14 cellular contexts compared by ENCODE assay signal in genomic region chr12:12819221-12819620, GRCh38. TPM values are rescaled to one million over a fixed set of nuclear protein-coding genes. Genes with fewer than 3 reads are reported as not detected.
DNase-seq lines count a peak whose midpoint lies in the region; ATAC-seq, FAIRE-seq and TF ChIP-seq lines count a peak whose summit lies in the region.
"Had no signal": no experiment of that assay in that cellular context is flagged by ENCODE, and none has a peak within 500 bp of the region (broad histone marks: within the 10 kb centered on the region; RNA-seq: fewer than 3 reads in every experiment).

No MANE protein-coding gene starts in this region.

- H3K27ac ChIP-seq in fibroblast of lung (ENCODE audit: insufficient read depth, low read length) (peak overlapping the region; percentile 80), smooth muscle cell (ENCODE audit: low read depth) (peak overlapping the region; percentile 84)
- H3K27ac ChIP-seq: BLaER1 treated with 17β-estradiol and CSF1 and Interleukin-3, amounts not matched to agents 10 nM and 100 nM; ovary had no signal

- no peak for FAIRE-seq in HTR-8/SVneo (lab: Jason Lieb, UNC)

- no peaks in the 10 kb centered on the region for H4K20me1 ChIP-seq in fibroblast of lung (ENCODE audit: control insufficient read depth, extremely low read depth, insufficient read depth, low read length)
- peaks cover 22% of the 10 kb centered on the region for H4K20me1 ChIP-seq in smooth muscle cell (ENCODE audit: low read depth)

- no peaks in the 10 kb centered on the region for H3K27me3 ChIP-seq in fibroblast of lung (ENCODE audit: control insufficient read depth, insufficient read depth, low read length)
- no peaks in the 10 kb centered on the region for H3K27me3 ChIP-seq in smooth muscle cell (ENCODE audit: low read depth)
- H3K27me3 ChIP-seq: BLaER1 treated with 17β-estradiol and CSF1 and Interleukin-3, amounts not matched to agents 10 nM and 100 nM; ovary had no signal

- ATAC-seq in SK-N-SH treated with all-trans-retinoic acid at 6 μM for 48 hours (peak; percentile 37), HG02678 (IDR thresholded peaks at IDR 0.05; ENCODE audit: unreplicated experiment) (no peak), HG02981 (IDR thresholded peaks at IDR 0.05; ENCODE audit: unreplicated experiment) (no peak)

- H3K4me1 ChIP-seq in fibroblast of lung (ENCODE audit: control insufficient read depth, extremely low read depth, insufficient read depth, low read length) (peaks cover 21% of the 10 kb centered on the region), smooth muscle cell (ENCODE audit: low read depth) (peaks cover 7% of the 10 kb centered on the region)

- H2AFZ ChIP-seq in fibroblast of lung (ENCODE audit: low read length) (no peak overlapping the region), smooth muscle cell (ENCODE audit: low read depth) (no peak overlapping the region)

- whole genome bisulfite sequencing in smooth muscle cell (ENCODE audit: low lambda C conversion rate): 98% methylated on average over 2 of the region's 2 CpGs

- H3K79me2 ChIP-seq in fibroblast of lung (ENCODE audit: control insufficient read depth, insufficient read depth, low read length): peaks cover 49% of the 10 kb centered on the region
- peaks cover 53% of the 10 kb centered on the region for H3K79me2 ChIP-seq in smooth muscle cell (ENCODE audit: low read depth)

- no peak overlapping the region for H3K9ac ChIP-seq in fibroblast of lung (ENCODE audit: insufficient read depth, low read length)
- no peak overlapping the region for H3K9ac ChIP-seq in smooth muscle cell (ENCODE audit: low read depth)
- H3K9ac ChIP-seq: BLaER1 treated with 17β-estradiol and CSF1 and Interleukin-3, amounts not matched to agents 10 nM and 100 nM had no signal

- H3K4me3 ChIP-seq in fibroblast of lung (replicated peaks in 1 of 4; ENCODE audit: control extremely low read depth in 1 of 4, insufficient read depth in 1 of 4, low read depth in 3 of 4, low read length in 4 of 4) (no peak overlapping the region), smooth muscle cell (no peak overlapping the region)
- H3K4me3 ChIP-seq: BLaER1 treated with 17β-estradiol and CSF1 and Interleukin-3, amounts not matched to agents 10 nM and 100 nM; lung; ovary had no signal

- TF ChIP-seq CTCF in fibroblast of lung (conservative IDR thresholded peaks at IDR 0.05 in 1 of 2, IDR thresholded peaks at IDR 0.05 in 1 of 2; ENCODE audit: low read depth in 1 of 2, low read length in 2 of 2) (no peak), smooth muscle cell (IDR thresholded peaks at IDR 0.05; ENCODE audit: borderline replicate concordance, insufficient read depth, poor library complexity, severe bottlenecking) (no peak)

- H3K4me2 ChIP-seq in fibroblast of lung (ENCODE audit: extremely low read depth, insufficient read depth, low read length) (peak overlapping the region; percentile 46), smooth muscle cell (peak overlapping the region; percentile 10)

- no peaks in the 10 kb centered on the region for H3K9me3 ChIP-seq in fibroblast of lung (ENCODE audit: control insufficient read depth, insufficient read depth, low read depth, low read length)
- H3K9me3 ChIP-seq in smooth muscle cell (replicated peaks; ENCODE audit: low read depth): no peaks in the 10 kb centered on the region
- H3K9me3 ChIP-seq: BLaER1 treated with 17β-estradiol and CSF1 and Interleukin-3, amounts not matched to agents 10 nM and 100 nM; ovary had no signal

- H3K36me3 ChIP-seq in fibroblast of lung (ENCODE audit: control insufficient read depth, insufficient read depth, low read length): peaks cover 6% of the 10 kb centered on the region
- H3K36me3 ChIP-seq in smooth muscle cell (ENCODE audit: low read depth): peaks cover 16% of the 10 kb centered on the region
- H3K36me3 ChIP-seq: ovary had no signal

- peaks cover 8% of the 10 kb centered on the region for H3F3A ChIP-seq in smooth muscle cell (ENCODE audit: low read depth)

- DNase-seq in Daoy (ENCODE audit: low read depth) (peak; percentile 31), fibroblast of lung (ENCODE audit: low read depth in 2 of 2) (peak in 1 of 2 donors; percentile 8), smooth muscle cell (lab: John Stamatoyannopoulos, UW; ENCODE audit: unreplicated experiment) (no peak), HTR-8/SVneo (ENCODE audit: insufficient read length, low spot score) (no peak), T1000 (lab: John Stamatoyannopoulos, UW) (no peak)
- DNase-seq: activated CD4-positive, alpha-beta T cell treated with anti-CD3 and anti-CD28 coated beads, Interleukin-2, amount 50 U/mL, for 4 hours; activated naive CD4-positive, alpha-beta T cell treated with Interleukin-2 at 50 U/mL for 16 hours; T-helper 1 cell had no signal

TF ChIP-seq in SK-N-SH treated with all-trans-retinoic acid at 6 μM for 48 hours, 23 proteins besides CTCF, POLR2A, EP300 and RAD21:
- TF ChIP-seq CREB5 (CRISPR knock-in tag; IDR thresholded peaks at IDR 0.05; ENCODE audit: low read depth) (no peak), ZNF70 (CRISPR knock-in tag; IDR thresholded peaks at IDR 0.05) (no peak), BACH2 (CRISPR knock-in tag; IDR thresholded peaks at IDR 0.05; ENCODE audit: borderline replicate concordance) (no peak), SNAI2 (CRISPR knock-in tag; IDR thresholded peaks at IDR 0.05) (no peak), ISL1 (CRISPR knock-in tag; IDR thresholded peaks at IDR 0.05) (no peak), PATZ1 (CRISPR knock-in tag; IDR thresholded peaks at IDR 0.05; ENCODE audit: borderline replicate concordance) (no peak), ESRRG (CRISPR knock-in tag; IDR thresholded peaks at IDR 0.05) (no peak), GLIS3 (CRISPR knock-in tag; IDR thresholded peaks at IDR 0.05) (no peak)
TF ChIP-seq in SK-N-SH treated with all-trans-retinoic acid at 6 μM for 48 hours: peak in this region for 0.

RNA-seq across cellular contexts. Expression of gene DDX47, which starts 6.1 kb away (rescaled TPM):
- total RNA-seq in Daoy (2014; rRNA removed; shearing (Covaris generic)): 229 and 269 TPM in 2 replicates
- total RNA-seq in fibroblast of lung (41.9 and 46.2 TPM in 2 replicates), smooth muscle cell (82.8 and 95.6 TPM in 2 replicates)
- polyA plus RNA-seq in fibroblast of lung (83.2 and 113 TPM in 2 replicates), smooth muscle cell (61.8 and 63.3 TPM in 2 replicates)
- 46.6 and 59.9 TPM in 2 replicates for polyA plus RNA-seq in fibroblast of lung (2012)
- 24.9 and 64.0 TPM in 2 replicates for polyA minus RNA-seq in fibroblast of lung (ENCODE audit: low replicate concordance)

RNA-seq across cellular contexts. Expression of gene APOLD1, which starts 33.8 kb away (rescaled TPM):
- total RNA-seq in Daoy (2014; rRNA removed; shearing (Covaris generic)): 8.4 and 10.2 TPM in 2 replicates
- total RNA-seq in fibroblast of lung (1.5 and 3.1 TPM in 2 replicates), smooth muscle cell (0.99 and 2.4 TPM in 2 replicates)
- polyA plus RNA-seq in fibroblast of lung (2.7 and 3.2 TPM in 2 replicates), smooth muscle cell (0.77 and 1.8 TPM in 2 replicates)
- 2.2 and 2.3 TPM in 2 replicates for polyA plus RNA-seq in fibroblast of lung (2012)
- polyA minus RNA-seq in fibroblast of lung (ENCODE audit: low replicate concordance): 1.6 and 2.0 TPM in 2 replicates
